In the genomic region with DNA sequence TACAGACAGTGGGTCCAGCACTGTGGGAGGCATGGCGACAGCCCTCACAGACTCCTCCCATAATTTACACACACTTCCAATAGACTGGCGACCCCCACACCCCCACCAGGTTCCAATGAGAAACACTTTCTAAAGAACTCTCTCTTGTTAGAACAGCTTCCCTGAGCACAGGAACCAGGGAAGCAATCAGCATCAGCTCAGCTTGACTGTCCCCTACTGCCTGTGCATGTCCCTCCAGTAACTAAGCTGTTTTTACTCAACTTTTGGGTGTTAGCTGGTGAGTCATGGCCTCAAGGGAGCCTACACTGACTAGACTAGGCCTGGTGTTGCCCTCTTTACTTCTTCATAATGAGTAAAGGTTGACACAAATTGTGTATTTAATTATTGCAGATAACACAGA, we compare ENCODE assay signal across 9 cellular contexts. TPM values are rescaled to one million over a fixed set of nuclear protein-coding genes. Genes with fewer than 3 reads are reported as not detected.
A peak's percentile ranks its signal among the peaks of the same experiment; 100 is the strongest.
DNase-seq lines count a peak whose midpoint lies in the region; ATAC-seq and TF ChIP-seq lines count a peak whose summit lies in the region.
"Had no signal": no experiment of that assay in that cellular context is flagged by ENCODE, and none has a peak within 500 bp of the region (broad histone marks: within the 10 kb centered on the region; RNA-seq: fewer than 3 reads in every experiment).

No MANE protein-coding gene starts in this region.

- no peak overlapping the region for H3K4me3 ChIP-seq in brain microvascular endothelial cell (ENCODE audit: low read depth, low read length)

- no peaks in the 10 kb centered on the region for H3K27me3 ChIP-seq in brain microvascular endothelial cell (replicated peaks)

- no peaks in the 10 kb centered on the region for H3K36me3 ChIP-seq in brain microvascular endothelial cell (replicated peaks)

- no peak overlapping the region for H3K27ac ChIP-seq in brain microvascular endothelial cell
- peak overlapping the region; percentile 53 for H3K27ac ChIP-seq in temporal lobe (ENCODE audit: low read depth, low read length)

- peak; percentile 9 for ATAC-seq in HG03565 (IDR thresholded peaks at IDR 0.05; ENCODE audit: unreplicated experiment)
- ATAC-seq in HG02840 (IDR thresholded peaks at IDR 0.05; ENCODE audit: low FRiP score, unreplicated experiment) = no peak
- ATAC-seq in HG02678 (IDR thresholded peaks at IDR 0.05; ENCODE audit: unreplicated experiment) = no peak
- ATAC-seq: WTC11 had no signal

- peak; percentile 58 for DNase-seq in stimulated activated CD4-positive, alpha-beta T cell treated with anti-CD3 and anti-CD28 coated beads, Interleukin-1b, Interleukin-23, amount 100 ng/mL, for 48 hours
- DNase-seq in stimulated activated CD4-positive, alpha-beta T cell treated with anti-CD3 and anti-CD28 coated beads, Interleukin-2, amount 100 ng/mL, for 48 hours = no peak
- DNase-seq in brain microvascular endothelial cell = peak; percentile 50
- no peak for DNase-seq in EL

- in situ Hi-C loops in brain microvascular endothelial cell (cut with HindIII; ENCODE audit: low pct_ligation_motif_present, low sequenced_read_pairs) = no loop called here

- no peak for TF ChIP-seq CTCF in brain microvascular endothelial cell (IDR thresholded peaks at IDR 0.05; ENCODE audit: low read depth, low read length, missing control alignments)

RNA-seq across cellular contexts. Expression of gene HERPUD2, which starts 32.6 kb away (rescaled TPM):
- total RNA-seq in temporal lobe = 16.7 TPM

Comparison
In these comparisons a context has a peak if more than half of its experiments do, and no peak if none do; other contexts are left out.
1. DNase-seq: peak in stimulated activated CD4-positive, alpha-beta T cell treated with anti-CD3 and anti-CD28 coated beads, Interleukin-1b, Interleukin-23, amount 100 ng/mL, for 48 hours (single experiment) and brain microvascular endothelial cell (single experiment); none in stimulated activated CD4-positive, alpha-beta T cell treated with anti-CD3 and anti-CD28 coated beads, Interleukin-2, amount 100 ng/mL, for 48 hours (0 of 2) and EL (single experiment).